1 cellular context compared by ENCODE assay signal in the genomic region with DNA sequence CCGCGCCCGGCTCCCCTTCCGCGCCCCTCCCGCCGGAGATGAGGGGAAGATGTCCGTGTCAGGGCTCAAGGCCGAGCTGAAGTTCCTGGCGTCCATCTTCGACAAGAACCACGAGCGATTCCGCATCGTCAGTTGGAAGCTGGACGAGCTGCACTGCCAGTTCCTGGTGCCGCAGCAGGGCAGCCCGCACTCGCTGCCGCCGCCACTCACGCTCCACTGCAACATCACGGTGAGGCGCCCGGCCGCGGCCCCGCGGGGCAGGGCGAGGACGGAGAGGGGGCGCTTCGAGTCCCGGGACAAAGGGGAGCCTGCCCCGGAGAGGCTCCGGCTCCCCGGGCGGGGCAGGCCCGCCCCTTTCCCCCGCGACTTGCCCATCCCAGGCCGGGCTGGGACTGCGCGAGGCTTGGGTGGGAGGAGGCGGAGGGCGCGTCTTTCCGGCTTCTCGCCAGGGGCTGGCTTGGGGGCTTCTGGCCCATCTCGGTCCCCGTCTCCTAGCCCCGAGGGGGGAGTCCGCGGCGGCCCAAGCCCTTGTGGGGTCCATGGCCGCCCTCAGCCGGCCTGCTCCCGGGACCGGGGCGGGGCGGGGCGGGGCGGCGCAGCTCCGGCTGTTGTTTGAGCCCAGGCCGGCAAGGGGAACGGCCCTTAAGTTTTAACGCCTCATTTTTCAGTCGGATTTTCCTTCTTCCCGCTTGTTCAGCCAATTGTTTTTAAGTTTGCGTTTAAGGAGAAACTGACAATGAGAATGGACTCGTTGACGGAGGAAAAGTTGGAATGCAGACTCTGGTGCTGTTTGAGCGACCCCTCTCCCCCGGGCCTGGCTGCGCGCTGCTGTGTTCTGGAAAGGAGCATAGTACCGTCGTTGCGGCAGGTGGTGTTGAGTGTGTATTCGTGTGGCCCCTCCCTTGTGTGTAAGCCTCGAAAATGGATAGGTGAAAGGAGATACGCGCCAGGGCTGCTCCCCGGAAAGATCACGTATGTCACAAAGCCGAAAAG.
TF ChIP-seq lines count a peak whose summit lies in the region.

No MANE protein-coding gene starts in this region.

TF ChIP-seq in HepG2, 621 proteins besides CTCF, POLR2A, EP300 and RAD21 (continued from another document and continues in another):
- TF ChIP-seq, protein P1, sequence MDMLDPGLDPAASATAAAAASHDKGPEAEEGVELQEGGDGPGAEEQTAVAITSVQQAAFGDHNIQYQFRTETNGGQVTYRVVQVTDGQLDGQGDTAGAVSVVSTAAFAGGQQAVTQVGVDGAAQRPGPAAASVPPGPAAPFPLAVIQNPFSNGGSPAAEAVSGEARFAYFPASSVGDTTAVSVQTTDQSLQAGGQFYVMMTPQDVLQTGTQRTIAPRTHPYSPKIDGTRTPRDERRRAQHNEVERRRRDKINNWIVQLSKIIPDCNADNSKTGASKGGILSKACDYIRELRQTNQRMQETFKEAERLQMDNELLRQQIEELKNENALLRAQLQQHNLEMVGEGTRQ (IDR thresholded peaks at IDR 0.05; ENCODE audit: low read depth, low read length) = no peak
- TF ChIP-seq, protein P1 (CRISPR knock-in tag; IDR thresholded peaks at IDR 0.05; ENCODE audit: borderline replicate concordance) = no peak
- peak; percentile 51 for TF ChIP-seq TEAD3 (CRISPR knock-in tag; optimal IDR thresholded peaks at IDR 0.05; ENCODE audit: borderline replicate concordance)
- TF ChIP-seq GABPA (IDR thresholded peaks at IDR 0.05; ENCODE audit: low read depth, low read length) = no peak
- TF ChIP-seq GABPA (CRISPR knock-in tag; IDR thresholded peaks at IDR 0.05; ENCODE audit: low read depth) = no peak
- TF ChIP-seq ZNF430 (CRISPR knock-in tag; IDR thresholded peaks at IDR 0.05) = peak; percentile 49; the same call in 1 of the 2 replicates
- 0 out of 2 replicates have a peak, but pooled peaks have one; percentile 21 for TF ChIP-seq ZNF510 (CRISPR knock-in tag; IDR thresholded peaks at IDR 0.05; ENCODE audit: low read depth)
- no peak for TF ChIP-seq NFATC3 (CRISPR knock-in tag; IDR thresholded peaks at IDR 0.05)
- TF ChIP-seq, protein P2, sequence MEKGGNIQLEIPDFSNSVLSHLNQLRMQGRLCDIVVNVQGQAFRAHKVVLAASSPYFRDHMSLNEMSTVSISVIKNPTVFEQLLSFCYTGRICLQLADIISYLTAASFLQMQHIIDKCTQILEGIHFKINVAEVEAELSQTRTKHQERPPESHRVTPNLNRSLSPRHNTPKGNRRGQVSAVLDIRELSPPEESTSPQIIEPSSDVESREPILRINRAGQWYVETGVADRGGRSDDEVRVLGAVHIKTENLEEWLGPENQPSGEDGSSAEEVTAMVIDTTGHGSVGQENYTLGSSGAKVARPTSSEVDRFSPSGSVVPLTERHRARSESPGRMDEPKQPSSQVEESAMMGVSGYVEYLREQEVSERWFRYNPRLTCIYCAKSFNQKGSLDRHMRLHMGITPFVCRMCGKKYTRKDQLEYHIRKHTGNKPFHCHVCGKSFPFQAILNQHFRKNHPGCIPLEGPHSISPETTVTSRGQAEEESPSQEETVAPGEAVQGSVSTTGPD (CRISPR knock-in tag; IDR thresholded peaks at IDR 0.05) = no peak
- peak; percentile 72 for TF ChIP-seq PHF8 (CRISPR knock-in tag; IDR thresholded peaks at IDR 0.05)
- 0 out of 2 replicates have a peak, but pooled peaks have one; percentile 31 for TF ChIP-seq DNMT3B (CRISPR knock-in tag; conservative IDR thresholded peaks at IDR 0.05)
- TF ChIP-seq SP5 (CRISPR knock-in tag; IDR thresholded peaks at IDR 0.05; ENCODE audit: borderline replicate concordance, low read depth) = no peak; the same call in none of the 2 replicates
- no peak for TF ChIP-seq ZNF326 (CRISPR knock-in tag; IDR thresholded peaks at IDR 0.05; ENCODE audit: borderline replicate concordance)
- no peak for TF ChIP-seq ZBTB40 (IDR thresholded peaks at IDR 0.05)
- TF ChIP-seq ZBTB40 (CRISPR knock-in tag; IDR thresholded peaks at IDR 0.05) = no peak
- TF ChIP-seq ZNF589 (CRISPR knock-in tag; conservative IDR thresholded peaks at IDR 0.05) = no peak
- TF ChIP-seq HMGXB3 (CRISPR knock-in tag; IDR thresholded peaks at IDR 0.05; ENCODE audit: borderline replicate concordance) = 0 out of 2 replicates have a peak, but pooled peaks have one; percentile 31
- peak; percentile 26; the same call in 1 of the 2 replicates for TF ChIP-seq CSRNP1 (CRISPR knock-in tag; IDR thresholded peaks at IDR 0.05)
- TF ChIP-seq CENPBD1 (CRISPR knock-in tag; IDR thresholded peaks at IDR 0.05; ENCODE audit: borderline replicate concordance, low read depth) = no peak
- no peak for TF ChIP-seq ZNF678 (CRISPR knock-in tag; IDR thresholded peaks at IDR 0.05)
- 0 out of 2 replicates have a peak, but pooled peaks have one; percentile 32 for TF ChIP-seq KMT2A (CRISPR knock-in tag; IDR thresholded peaks at IDR 0.05)
- TF ChIP-seq SIN3A (IDR thresholded peaks at IDR 0.05; ENCODE audit: borderline replicate concordance, low read depth, low read length) = peak; percentile 22; the same call in 1 of the 2 replicates
- peak; percentile 79; the same call in 1 of the 2 replicates for TF ChIP-seq IRF9 (CRISPR knock-in tag; IDR thresholded peaks at IDR 0.05; ENCODE audit: borderline replicate concordance)
- TF ChIP-seq ZNF138 (CRISPR knock-in tag; IDR thresholded peaks at IDR 0.05; ENCODE audit: low read depth) = no peak
- peak; percentile 65; the same call in 1 of the 2 replicates for TF ChIP-seq ZC3H13 (CRISPR knock-in tag; IDR thresholded peaks at IDR 0.05)
- TF ChIP-seq NR2F6 (IDR thresholded peaks at IDR 0.05) = no peak
- TF ChIP-seq NR2F6 (CRISPR knock-in tag; IDR thresholded peaks at IDR 0.05) = no peak
- no peak for TF ChIP-seq KMT2B (CRISPR knock-in tag; IDR thresholded peaks at IDR 0.05)
- peak; percentile 43; the same call in 1 of the 2 replicates for TF ChIP-seq SPEN (CRISPR knock-in tag; IDR thresholded peaks at IDR 0.05; ENCODE audit: low read depth)
- TF ChIP-seq ZKSCAN8 (CRISPR knock-in tag; IDR thresholded peaks at IDR 0.05; ENCODE audit: borderline replicate concordance) = 0 out of 2 replicates have a peak, but pooled peaks have one; percentile 12
- TF ChIP-seq HDAC6 (IDR thresholded peaks at IDR 0.05; ENCODE audit: low read depth, low read length) = no peak
- TF ChIP-seq ZNF232 (CRISPR knock-in tag; IDR thresholded peaks at IDR 0.05; ENCODE audit: borderline replicate concordance) = no peak
- peak; percentile 24; the same call in 1 of the 2 replicates for TF ChIP-seq BORCS8-MEF2B (CRISPR knock-in tag; IDR thresholded peaks at IDR 0.05)
- TF ChIP-seq JUN (CRISPR knock-in tag; IDR thresholded peaks at IDR 0.05) = no peak
